ENCODE assay signal across 15 cellular contexts in the genomic region with DNA sequence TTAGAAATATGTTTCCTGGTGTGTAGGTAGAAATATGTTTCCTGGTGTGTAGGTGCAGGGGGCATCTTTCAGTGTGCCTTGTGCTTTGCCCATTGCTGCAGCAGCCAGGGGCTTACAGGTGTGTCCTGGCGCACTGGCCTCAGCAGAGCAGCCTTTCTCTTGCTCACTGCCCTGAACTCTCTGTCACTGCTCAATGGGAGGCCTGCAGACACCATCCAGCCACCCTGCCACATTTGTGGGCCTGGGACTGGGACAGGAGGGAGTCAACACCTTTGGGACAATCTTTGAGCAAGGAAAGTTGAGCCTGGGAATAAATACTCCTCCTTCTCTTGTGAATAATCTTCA.
DNase-seq lines count a peak whose midpoint lies in the region; ATAC-seq and TF ChIP-seq lines count a peak whose summit lies in the region.
"Had no signal": no experiment of that assay in that cellular context is flagged by ENCODE, and none has a peak within 500 bp of the region (broad histone marks: within the 10 kb centered on the region; RNA-seq: fewer than 3 reads in every experiment).

No MANE protein-coding gene starts in this region.

- H3K27me3 ChIP-seq in GM23338 (ENCODE audit: insufficient read depth) = no peaks in the 10 kb centered on the region

- no peaks in the 10 kb centered on the region for H4K20me1 ChIP-seq in GM23338 (replicated peaks; ENCODE audit: insufficient read depth)

- no peak overlapping the region for H3K27ac ChIP-seq in GM23338 (ENCODE audit: low read depth)

- H3F3A ChIP-seq in GM23338 (replicated peaks; ENCODE audit: low read depth) = no peaks in the 10 kb centered on the region

- no peak for DNase-seq in left ventricle myocardium superior
- DNase-seq in Right ventricle myocardium inferior (ENCODE audit: missing footprints) = no peak
- DNase-seq in GM23338 (ENCODE audit: low spot score) = no peak
- DNase-seq in left colon = no peak
- DNase-seq in KG1 (lab: John Stamatoyannopoulos, UW) = no peak
- DNase-seq: C1 segment of cervical spinal cord; Caco-2; CD4-positive, CD25-positive, alpha-beta regulatory T cell; CD8-positive, alpha-beta T cell; DMS153; DND-41; GOT3; H7; HCEC 1CT had no signal

- 0 out of 2 replicates have a peak, but pooled peaks cover 4% of the 10 kb centered on the region for H3K36me3 ChIP-seq in GM23338 (ENCODE audit: insufficient read depth)

- peaks cover 8% of the 10 kb centered on the region for H3K9me3 Mint-ChIP-seq in GM23338
- H3K9me3 Mint-ChIP-seq: CD4-positive, CD25-positive, alpha-beta regulatory T cell had no signal

- H2AFZ ChIP-seq in GM23338 = peak overlapping the region; percentile 18; the same call in 1 of the 2 replicates

- intact Hi-C loops in left ventricle myocardium superior (cut with micrococcal nuclease) (no loop called here), Right ventricle myocardium inferior (cut with DNase I) (no loop called here), left colon (cut with DNase I, micrococcal nuclease) (no loop called here)

- H3K4me1 Mint-ChIP-seq in GM23338 = no peaks in the 10 kb centered on the region
- H3K4me1 Mint-ChIP-seq: CD4-positive, CD25-positive, alpha-beta regulatory T cell had no signal

- H3K79me2 ChIP-seq in GM23338 (replicated peaks; ENCODE audit: insufficient read depth) = no peaks in the 10 kb centered on the region

- no peak overlapping the region for H3K27ac Mint-ChIP-seq in GM23338
- H3K27ac Mint-ChIP-seq: CD4-positive, CD25-positive, alpha-beta regulatory T cell; CD8-positive, alpha-beta T cell had no signal

- peaks cover 8% of the 10 kb centered on the region for H3K9me2 ChIP-seq in GM23338 (ENCODE audit: insufficient read depth)

- H3K27me3 Mint-ChIP-seq in GM23338 (ENCODE audit: insufficient read depth, low read depth, poor library complexity) = peaks cover 8% of the 10 kb centered on the region

- no peak overlapping the region for H3K4me2 ChIP-seq in GM23338

- H3K36me3 Mint-ChIP-seq in GM23338 (ENCODE audit: low read depth) = no peaks in the 10 kb centered on the region
- H3K36me3 Mint-ChIP-seq: CD4-positive, CD25-positive, alpha-beta regulatory T cell; CD8-positive, alpha-beta T cell had no signal

- no peaks in the 10 kb centered on the region for H3K4me1 ChIP-seq in GM23338 (ENCODE audit: insufficient read depth)
- H3K4me1 ChIP-seq: Caco-2 had no signal

- no peak overlapping the region for H3K4me3 Mint-ChIP-seq in GM23338
- H3K4me3 Mint-ChIP-seq: CD4-positive, CD25-positive, alpha-beta regulatory T cell; CD8-positive, alpha-beta T cell had no signal

- ATAC-seq in left ventricle myocardium superior = peak; percentile 56
- ATAC-seq in Right ventricle myocardium inferior = no peak
- no peak for ATAC-seq in GM23338
- peak; percentile 50 for ATAC-seq in left colon
- ATAC-seq in GM18519 (IDR thresholded peaks at IDR 0.05; ENCODE audit: low FRiP score, unreplicated experiment) = no peak
- ATAC-seq: CD8-positive, alpha-beta T cell had no signal

- H3K4me3 ChIP-seq in GM23338 = no peak overlapping the region

- no peak for TF ChIP-seq CTCF in GM23338 (conservative IDR thresholded peaks at IDR 0.05; ENCODE audit: low read depth in 2 of 2)

TF ChIP-seq in GM23338, 12 proteins besides CTCF, POLR2A, EP300 and RAD21:
- no peak for TF ChIP-seq CREB1 (CRISPR knock-in tag; IDR thresholded peaks at IDR 0.05; ENCODE audit: low read depth)

Comparison
In these comparisons a context has a peak if more than half of its experiments do, and no peak if none do; other contexts are left out.
1. ATAC-seq: peak in left ventricle myocardium superior (single experiment) and left colon (single experiment); none in Right ventricle myocardium inferior (single experiment), GM23338 (single experiment) and GM18519 (single experiment).